ENCODE assay signal across 8 cellular contexts in genomic region chr1:36322786-36323635, GRCh38. TPM values are rescaled to one million over a fixed set of nuclear protein-coding genes. Genes with fewer than 3 reads are reported as not detected.
DNase-seq lines count a peak whose midpoint lies in the region; ATAC-seq and TF ChIP-seq lines count a peak whose summit lies in the region.

No MANE protein-coding gene starts in this region.

- peak overlapping the region; percentile 53 for H3K4me3 ChIP-seq in NB4 (ENCODE audit: low read depth, low read length)
- peak overlapping the region; percentile 93 for H3K4me3 ChIP-seq in hepatocyte
- H3K4me3 ChIP-seq in sigmoid colon = peak overlapping the region; percentile 53 to 85 (median 62)

- H3K36me3 ChIP-seq in hepatocyte (replicated peaks; ENCODE audit: insufficient read depth, low read depth) = no peaks in the 10 kb centered on the region
- H3K36me3 ChIP-seq in sigmoid colon = no peaks in the 10 kb centered on the region

- H3K27ac ChIP-seq in hepatocyte = peak overlapping the region; percentile 96
- peak overlapping the region; percentile 82 to 89 (median 84) for H3K27ac ChIP-seq in sigmoid colon

- H3K9me3 ChIP-seq in hepatocyte (ENCODE audit: low read depth) (no peaks in the 10 kb centered on the region), sigmoid colon (no peaks in the 10 kb centered on the region)

- H3K27ac Mint-ChIP-seq in activated naive CD8-positive, alpha-beta T cell treated with anti-CD3 and anti-CD28 coated beads, Interleukin-2, amount 50 U/mL, for 24 hours = no peak overlapping the region

- peaks cover 12% of the 10 kb centered on the region for H3K27me3 Mint-ChIP-seq in activated naive CD8-positive, alpha-beta T cell treated with anti-CD3 and anti-CD28 coated beads, Interleukin-2, amount 50 U/mL, for 24 hours

- H3K9me2 ChIP-seq in hepatocyte (replicated peaks; ENCODE audit: insufficient read depth) = no peaks in the 10 kb centered on the region

- no peak for TF ChIP-seq EP300 in sigmoid colon (IDR thresholded peaks at IDR 0.05)

- ATAC-seq in activated naive CD8-positive, alpha-beta T cell treated with anti-CD3 and anti-CD28 coated beads, Interleukin-2, amount 50 U/mL, for 24 hours = peak; percentile 44
- ATAC-seq in HG03457 (IDR thresholded peaks at IDR 0.05; ENCODE audit: unreplicated experiment) = no peak

- no peaks in the 10 kb centered on the region for H3K9me3 Mint-ChIP-seq in activated naive CD8-positive, alpha-beta T cell treated with anti-CD3 and anti-CD28 coated beads, Interleukin-2, amount 50 U/mL, for 24 hours

- TF ChIP-seq CTCF in NB4 (IDR thresholded peaks at IDR 0.05; ENCODE audit: low read depth, low read length) (no peak), hepatocyte (IDR thresholded peaks at IDR 0.05; ENCODE audit: poor library complexity) (no peak), sigmoid colon (IDR thresholded peaks at IDR 0.05) (no peak)

- DNase-seq in DMS53 (lab: John Stamatoyannopoulos, UW) = peak; percentile 69
- DNase-seq in DMS53 treated with DMSO at 0.1 percent for 48 hours (lab: John Stamatoyannopoulos, UW; ENCODE audit: unreplicated experiment) = no peak
- peak; percentile 76 for DNase-seq in NB4 (ENCODE audit: low read depth)
- DNase-seq in activated naive CD8-positive, alpha-beta T cell treated with anti-CD3 and anti-CD28 coated beads, Interleukin-2, amount 50 U/mL, for 24 hours = peak; percentile 65
- peak; percentile 67 for DNase-seq in hepatocyte (ENCODE audit: low spot score)
- peak; percentile 83 for DNase-seq in sigmoid colon
- DNase-seq in DMS153 (lab: John Stamatoyannopoulos, UW) = no peak

- TF ChIP-seq POLR2A in NB4 (IDR thresholded peaks at IDR 0.05; ENCODE audit: extremely low read depth, insufficient read length) (no peak), sigmoid colon (IDR thresholded peaks at IDR 0.05) (no peak)

- H3K27me3 ChIP-seq in hepatocyte (no peaks in the 10 kb centered on the region), sigmoid colon (no peaks in the 10 kb centered on the region)

- H2AFZ ChIP-seq in hepatocyte = peak overlapping the region; percentile 78

- no peaks in the 10 kb centered on the region for H4K20me1 ChIP-seq in hepatocyte (ENCODE audit: insufficient read depth, poor library complexity, severe bottlenecking)

- peak overlapping the region; percentile 98 for H3K4me2 ChIP-seq in hepatocyte

- WGBS in hepatocyte (ENCODE audit: low lambda C conversion rate, missing lambda C conversion rate) = 3% methylated on average over 30 of the region's 83 CpGs
- WGBS in sigmoid colon, 2 donors = 5 to 8% methylated on average over 83 of the region's 83 CpGs

- intact Hi-C loops in sigmoid colon (cut with DNase I) = no loop called here

- peaks cover 30% of the 10 kb centered on the region for H3K4me1 Mint-ChIP-seq in activated naive CD8-positive, alpha-beta T cell treated with anti-CD3 and anti-CD28 coated beads, Interleukin-2, amount 50 U/mL, for 24 hours

- peaks cover 12% of the 10 kb centered on the region for H3K79me2 ChIP-seq in hepatocyte

- H3K4me1 ChIP-seq in hepatocyte (ENCODE audit: insufficient read depth) = peaks cover 45% of the 10 kb centered on the region
- H3K4me1 ChIP-seq in sigmoid colon = peaks cover 0 to 39% (median 33%) of the 10 kb centered on the region in 4 donors

- no peaks in the 10 kb centered on the region for H3K36me3 Mint-ChIP-seq in activated naive CD8-positive, alpha-beta T cell treated with anti-CD3 and anti-CD28 coated beads, Interleukin-2, amount 50 U/mL, for 24 hours (ENCODE audit: low read depth)

- H3K4me3 Mint-ChIP-seq in activated naive CD8-positive, alpha-beta T cell treated with anti-CD3 and anti-CD28 coated beads, Interleukin-2, amount 50 U/mL, for 24 hours = peak overlapping the region; percentile 71

RNA-seq across cellular contexts. Expression of gene EVA1B, which starts 0.4 kb away (rescaled TPM):
- total RNA-seq in hepatocyte (67.2 and 82.2 TPM in 2 replicates), sigmoid colon (100 to 1,000 TPM in 1 of 4 donors, 10 to 100 TPM in 3; 46.7 to 102 (median 71.0) TPM)
- polyA plus RNA-seq in hepatocyte (67.1 and 68.7 TPM in 2 replicates), sigmoid colon (10 to 100 TPM in 2 of 3 donors, 1 to 10 TPM in 1; 5.8 to 18.0 (median 17.2) TPM)

RNA-seq across cellular contexts. Expression of gene SH3D21, which starts 16.8 kb away (rescaled TPM):
- 2.9 and 4.6 TPM in 2 replicates for total RNA-seq in hepatocyte
- polyA plus RNA-seq in hepatocyte = 2.6 and 4.7 TPM in 2 replicates
- total RNA-seq in sigmoid colon = 1 to 10 TPM in 2 of 4 donors, under 1 TPM in 2; 0.16 to 3.0 (median 1.0) TPM
- 1 to 10 TPM; 1.8 to 7.4 (median 5.8) TPM for polyA plus RNA-seq in sigmoid colon

Comparison
In these comparisons a context has a peak if more than half of its experiments do, and no peak if none do; other contexts are left out.
1. DNase-seq: peak in DMS53 (single experiment), NB4 (single experiment), activated naive CD8-positive, alpha-beta T cell treated with anti-CD3 and anti-CD28 coated beads, Interleukin-2, amount 50 U/mL, for 24 hours (single experiment), hepatocyte (single experiment) and sigmoid colon (single experiment); none in DMS53 treated with DMSO at 0.1 percent for 48 hours (single experiment) and DMS153 (single experiment).
2. Peak in every context shown above with its lines, with median percentiles within 50 percentile points of each other: H3K4me3 ChIP-seq.